In genomic region chr3:100454684-100455083, GRCh38 we compare ENCODE assay signal across 17 cellular contexts. TPM values are rescaled to one million over a fixed set of nuclear protein-coding genes. Genes with fewer than 3 reads are reported as not detected.
DNase-seq lines count a peak whose midpoint lies in the region; ATAC-seq and TF ChIP-seq lines count a peak whose summit lies in the region.
"Had no signal": no experiment of that assay in that cellular context is flagged by ENCODE, and none has a peak within 500 bp of the region (broad histone marks: within the 10 kb centered on the region; RNA-seq: fewer than 3 reads in every experiment).

No MANE protein-coding gene starts in this region.

- no peaks in the 10 kb centered on the region for H3K9me2 ChIP-seq in SK-N-SH

- H3K9ac ChIP-seq in SK-N-SH = no peak overlapping the region
- H3K9ac ChIP-seq: BLaER1 had no signal

- intact Hi-C loops in esophagus muscularis mucosa (cut with DNase I) = no loop called here

- no peak for ATAC-seq in HG03342 (IDR thresholded peaks at IDR 0.05; ENCODE audit: unreplicated experiment)

- H3K4me1 ChIP-seq in esophagus muscularis mucosa (no peaks in the 10 kb centered on the region), SK-N-SH (ENCODE audit: control insufficient read depth in 1 of 2, insufficient read depth in 2 of 2, low read depth in 1 of 2, low read length in 1 of 2) (no peaks in the 10 kb centered on the region)
- H3K4me1 ChIP-seq: SJCRH30 had no signal

- no peaks in the 10 kb centered on the region for H3K9me3 ChIP-seq in esophagus muscularis mucosa
- H3K9me3 ChIP-seq in SK-N-SH = no peaks in the 10 kb centered on the region
- H3K9me3 ChIP-seq: BLaER1, SJCRH30 had no signal

- no peaks in the 10 kb centered on the region for H3F3A ChIP-seq in SK-N-SH (replicated peaks; ENCODE audit: insufficient read depth)

- TF ChIP-seq POLR2A in esophagus muscularis mucosa (IDR thresholded peaks at IDR 0.05; ENCODE audit: low read depth) = no peak

- H3K27ac ChIP-seq in esophagus muscularis mucosa (replicated peaks in 1 of 4) (no peak overlapping the region), SK-N-SH (ENCODE audit: low read depth in 2 of 2, low read length in 1 of 2) (no peak overlapping the region)
- H3K27ac ChIP-seq: PC-9, SJCRH30 had no signal

- TF ChIP-seq EP300 in esophagus muscularis mucosa (IDR thresholded peaks at IDR 0.05) = no peak
- TF ChIP-seq EP300 in SK-N-SH (IDR thresholded peaks at IDR 0.05; ENCODE audit: borderline replicate concordance in 1 of 2, low read depth in 1 of 2, low read length in 1 of 2) = no peak

- H3K9me3 Mint-ChIP-seq in neural crest cell = no peaks in the 10 kb centered on the region

- no peaks in the 10 kb centered on the region for H3K4me1 Mint-ChIP-seq in neural crest cell

- WGBS in esophagus muscularis mucosa = 75% methylated on average over 4 of the region's 4 CpGs
- 94% methylated on average over 4 of the region's 4 CpGs for WGBS in SK-N-SH (ENCODE audit: low lambda C conversion rate)

- no peak overlapping the region for H3K4me3 ChIP-seq in esophagus muscularis mucosa
- no peak overlapping the region for H3K4me3 ChIP-seq in SK-N-SH (ENCODE audit: low read depth in 2 of 2, low read length in 1 of 2)
- H3K4me3 ChIP-seq: BLaER1, PC-9, SJCRH30 had no signal

- H3K27me3 Mint-ChIP-seq in neural crest cell (ENCODE audit: low read depth) = no peaks in the 10 kb centered on the region

- TF ChIP-seq CTCF in esophagus muscularis mucosa (IDR thresholded peaks at IDR 0.05) = no peak
- no peak for TF ChIP-seq CTCF in neural crest cell (conservative IDR thresholded peaks at IDR 0.05)
- TF ChIP-seq CTCF in SK-N-SH (IDR thresholded peaks at IDR 0.05) = no peak

- H3K27me3 ChIP-seq in esophagus muscularis mucosa = no peaks in the 10 kb centered on the region
- H3K27me3 ChIP-seq in SK-N-SH (ENCODE audit: insufficient read depth) = no peaks in the 10 kb centered on the region
- H3K27me3 ChIP-seq: BLaER1, SJCRH30 had no signal

- CTCF ChIA-PET in SK-N-SH (lab: Yijun Ruan, JAX) = no interaction called here

- H2AFZ ChIP-seq in SK-N-SH (ENCODE audit: low read depth) = no peak overlapping the region
- H2AFZ ChIP-seq: PC-9 had no signal

- H3K4me3 Mint-ChIP-seq in neural crest cell = no peak overlapping the region

- POLR2A ChIA-PET in SK-N-SH (lab: Yijun Ruan, JAX) = no interaction called here

- DNase-seq in DMS79 (lab: John Stamatoyannopoulos, UW) (peak; percentile 23), NCI-H69 (lab: John Stamatoyannopoulos, UW) (peak; percentile 2), esophagus muscularis mucosa (ENCODE audit: extremely low spot score) (peak; percentile 45), neural crest cell (ENCODE audit: low read depth, low spot score) (no peak), SK-N-SH (no peak), superior temporal gyrus (ENCODE audit: extremely low spot score) (no peak)
- DNase-seq in activated CD8-positive, alpha-beta memory T cell treated with anti-CD3 and anti-CD28 coated beads for 24 hours = no peak
- DNase-seq: EL, IMR-90, Kasumi-1, NCI-H1105 treated with DMSO at 0.1 percent for 48 hours, NCI-H1694 treated with DMSO at 0.1 percent for 48 hours, NCI-H446, PC-9, SJCRH30 had no signal

- H4K20me1 ChIP-seq in SK-N-SH (ENCODE audit: insufficient read depth) = no peaks in the 10 kb centered on the region
- H4K20me1 ChIP-seq: BLaER1 had no signal

- H3K36me3 ChIP-seq in esophagus muscularis mucosa (peaks cover 0 to 3% (median 2%) of the 10 kb centered on the region in 4 donors), SK-N-SH (replicated peaks in 1 of 2; ENCODE audit: control insufficient read depth in 1 of 2, insufficient read depth in 2 of 2, low read length in 1 of 2) (no peaks in the 10 kb centered on the region)
- H3K36me3 ChIP-seq: BLaER1, SJCRH30 had no signal

- H3K27ac Mint-ChIP-seq in neural crest cell (ENCODE audit: unreplicated experiment) = peak overlapping the region; percentile 60

- TF ChIP-seq RAD21 in SK-N-SH (IDR thresholded peaks at IDR 0.05; ENCODE audit: low read length) = no peak

- H3K36me3 Mint-ChIP-seq in neural crest cell (ENCODE audit: low read depth) = peaks cover 5% of the 10 kb centered on the region

- H3K79me2 ChIP-seq in SK-N-SH (ENCODE audit: insufficient read depth) = no peaks in the 10 kb centered on the region

- H3K4me2 ChIP-seq in SK-N-SH = no peak overlapping the region
- H3K4me2 ChIP-seq: PC-9 had no signal

TF ChIP-seq in SK-N-SH, 30 proteins besides CTCF, POLR2A, EP300 and RAD21 (continues in another document):
- TF ChIP-seq POLR2AphosphoS5 (IDR thresholded peaks at IDR 0.05; ENCODE audit: low read depth, low read length) = no peak
- TF ChIP-seq NFIC (IDR thresholded peaks at IDR 0.05; ENCODE audit: borderline replicate concordance) = no peak
- TF ChIP-seq YY1 (IDR thresholded peaks at IDR 0.05; ENCODE audit: low read depth) = no peak
- no peak for TF ChIP-seq RXRA (IDR thresholded peaks at IDR 0.05; ENCODE audit: borderline replicate concordance, low read depth)
- TF ChIP-seq IRF3 (IDR thresholded peaks at IDR 0.05; ENCODE audit: low read depth, low read length) = no peak
- TF ChIP-seq ELF1 (IDR thresholded peaks at IDR 0.05) = no peak
- no peak for TF ChIP-seq GABPA (IDR thresholded peaks at IDR 0.05; ENCODE audit: low read depth)
- no peak for TF ChIP-seq FOXJ3 (CRISPR knock-in tag; IDR thresholded peaks at IDR 0.05)
- no peak for TF ChIP-seq NRF1 (IDR thresholded peaks at IDR 0.05; ENCODE audit: low read depth, low read length)
- no peak for TF ChIP-seq SMC3 (IDR thresholded peaks at IDR 0.05; ENCODE audit: low read depth, low read length)
- no peak for TF ChIP-seq RCOR1 (IDR thresholded peaks at IDR 0.05; ENCODE audit: low read length)
- TF ChIP-seq JUND (IDR thresholded peaks at IDR 0.05) = no peak
- no peak for TF ChIP-seq REST (IDR thresholded peaks at IDR 0.05; ENCODE audit: low read depth, low read length)
- TF ChIP-seq GATA2 (CRISPR knock-in tag; IDR thresholded peaks at IDR 0.05) = no peak
- TF ChIP-seq EZH2phosphoT487 (IDR thresholded peaks at IDR 0.05; ENCODE audit: borderline replicate concordance, low read depth) = no peak

RNA-seq across cellular contexts. Expression of gene TMEM45A, which starts 37.7 kb away (rescaled TPM):
- 10 to 100 TPM in 2 of 4 donors, 1 to 10 TPM in 2; 8.7 to 17.2 (median 9.6) TPM for total RNA-seq in esophagus muscularis mucosa
- total RNA-seq in neural crest cell = 18.2 and 18.7 TPM in 2 replicates
- polyA plus RNA-seq in SK-N-SH (2012; rRNA removed) = 6.4 and 10.8 TPM in 2 replicates
- 11.0 and 14.2 TPM in 2 replicates for polyA plus RNA-seq in SK-N-SH (2012; cell fraction: cytosol; rRNA removed)
- polyA plus RNA-seq in SK-N-SH (2012; cell fraction: nucleus; rRNA removed) = 1.8 and 6.0 TPM in 2 replicates

RNA-seq across cellular contexts. Expression of gene LNP1, which starts 53.3 kb away (rescaled TPM):
- 1 to 10 TPM; 1.8 to 3.7 (median 2.4) TPM for total RNA-seq in esophagus muscularis mucosa
- 6.9 TPM in 2 replicates for total RNA-seq in neural crest cell
- polyA plus RNA-seq in SK-N-SH (2012; rRNA removed) = 2.3 and 2.5 TPM in 2 replicates
- polyA plus RNA-seq in SK-N-SH (2012; cell fraction: cytosol; rRNA removed) = 2.8 and 3.7 TPM in 2 replicates
- 1.9 and 2.0 TPM in 2 replicates for polyA plus RNA-seq in SK-N-SH (2012; cell fraction: nucleus; rRNA removed)

RNA-seq across cellular contexts. Expression of gene TOMM70, which starts 53.8 kb away (rescaled TPM):
- total RNA-seq in esophagus muscularis mucosa (10 to 100 TPM; 43.4 to 50.6 (median 46.4) TPM), neural crest cell (46.1 and 48.2 TPM in 2 replicates)
- polyA plus RNA-seq in SK-N-SH (2012; rRNA removed) = 17.4 and 23.2 TPM in 2 replicates
- 26.5 and 30.9 TPM in 2 replicates for polyA plus RNA-seq in SK-N-SH (2012; cell fraction: cytosol; rRNA removed)
- polyA plus RNA-seq in SK-N-SH (2012; cell fraction: nucleus; rRNA removed) = 11.2 and 19.0 TPM in 2 replicates

Comparison
In these comparisons a context has a peak if more than half of its experiments do, and no peak if none do; other contexts are left out.
1. DNase-seq: peak in DMS79 (single experiment), NCI-H69 (single experiment) and esophagus muscularis mucosa (single experiment); none in neural crest cell (single experiment), activated CD8-positive, alpha-beta memory T cell treated with anti-CD3 and anti-CD28 coated beads for 24 hours (single experiment), SK-N-SH (single experiment) and superior temporal gyrus (single experiment).